ENCODE assay signal across 11 cellular contexts in genomic region chr17:44793885-44794698, GRCh38. TPM values are rescaled to one million over a fixed set of nuclear protein-coding genes. Genes with fewer than 3 reads are reported as not detected.
DNase-seq lines count a peak whose midpoint lies in the region; ATAC-seq, FAIRE-seq and TF ChIP-seq lines count a peak whose summit lies in the region.
"Had no signal": no experiment of that assay in that cellular context is flagged by ENCODE, and none has a peak within 500 bp of the region (broad histone marks: within the 10 kb centered on the region; RNA-seq: fewer than 3 reads in every experiment).

No MANE protein-coding gene starts in this region.

- H3K4me3 ChIP-seq in HL-60 (replicated peaks; ENCODE audit: insufficient read depth, low read length) (no peak overlapping the region), cardiac fibroblast (replicated peaks in 1 of 2; ENCODE audit: low read depth in 2 of 2, low read length in 2 of 2) (no peak overlapping the region), keratinocyte (ENCODE audit: control insufficient read depth in 2 of 3, extremely low read depth in 1 of 3, insufficient read depth in 2 of 3, low read depth in 1 of 3, low read length in 3 of 3) (no peak overlapping the region), skin epidermis (no peak overlapping the region)
- H3K4me3 ChIP-seq: ovary had no signal

- peak overlapping the region; percentile 15 for H3K9ac ChIP-seq in keratinocyte (ENCODE audit: control insufficient read depth, extremely low read depth, insufficient read depth, low read length)

- H3K27me3 ChIP-seq in HL-60 (ENCODE audit: insufficient read depth, poor library complexity, severe bottlenecking), result no peaks in the 10 kb centered on the region
- no peaks in the 10 kb centered on the region for H3K27me3 ChIP-seq in keratinocyte (ENCODE audit: control insufficient read depth, extremely low read depth, insufficient read depth, low read length)
- H3K27me3 ChIP-seq: ovary had no signal

- no peaks in the 10 kb centered on the region for H3K9me1 ChIP-seq in keratinocyte (ENCODE audit: control insufficient read depth, extremely low read depth, insufficient read depth, low read length)

- no peak overlapping the region for H3K4me2 ChIP-seq in keratinocyte (ENCODE audit: control insufficient read depth, extremely low read depth, insufficient read depth, low read depth, low read length)

- H3K9me3 ChIP-seq in keratinocyte (ENCODE audit: control insufficient read depth, low read depth, low read length), result no peaks in the 10 kb centered on the region
- H3K9me3 ChIP-seq: Caco-2, ovary had no signal

- H3K79me2 ChIP-seq in keratinocyte (ENCODE audit: control insufficient read depth, insufficient read depth, low read length), result no peaks in the 10 kb centered on the region

- FAIRE-seq in keratinocyte (lab: Jason Lieb, UNC), result no peak

- H4K20me1 ChIP-seq in keratinocyte (ENCODE audit: control insufficient read depth, extremely low read depth, insufficient read depth, low read length), result no peaks in the 10 kb centered on the region

- H3K4me1 ChIP-seq in keratinocyte (ENCODE audit: control insufficient read depth, extremely low read depth, insufficient read depth, low read length), result peaks cover 27% of the 10 kb centered on the region
- H3K4me1 ChIP-seq: Caco-2 had no signal

- dilution Hi-C loops in keratinocyte (cut with MboI; ENCODE audit: extremely low pct_ligation_motif_present, low sequenced_read_pairs), result no loop called here

- DNase-seq in HL-60 (ENCODE audit: low read depth in 1 of 2, low spot score in 1 of 2), result no peak
- DNase-seq in cardiac fibroblast (ENCODE audit: low read depth in 2 of 2), result peak; percentile 35
- no peak for DNase-seq in keratinocyte (ENCODE audit: low read depth, low spot score)
- no peak for DNase-seq in NCI-H526 (lab: John Stamatoyannopoulos, UW)
- no peak for DNase-seq in medulla oblongata (ENCODE audit: extremely low spot score)
- DNase-seq in nucleus accumbens (lab: John Stamatoyannopoulos, UW), result no peak
- DNase-seq: activated CD4-positive, CD25-positive, alpha-beta regulatory T cell treated with anti-CD3 and anti-CD28 coated beads, Interleukin-2, amount 50 U/mL, for 72 hours; Caco-2 had no signal

- peaks cover 4 to 10% of the 10 kb centered on the region in 2 experiments for H3K36me3 ChIP-seq in keratinocyte (ENCODE audit: control insufficient read depth in 2 of 2, extremely low read depth in 1 of 2, insufficient read depth in 2 of 2, low read length in 2 of 2)
- H3K36me3 ChIP-seq: ovary had no signal

- no peak overlapping the region for H2AFZ ChIP-seq in keratinocyte (ENCODE audit: control insufficient read depth, low read length)

- peak overlapping the region; percentile 66 for H3K27ac ChIP-seq in HL-60 (replicated peaks)
- H3K27ac ChIP-seq in keratinocyte (ENCODE audit: control insufficient read depth, insufficient read depth, low read length), result peak overlapping the region; percentile 51
- H3K27ac ChIP-seq in skin epidermis, result peak overlapping the region in 18 of 21 experiments; percentile 10 to 77 (median 50)
- H3K27ac ChIP-seq: ovary had no signal

- no peak for TF ChIP-seq CTCF in HL-60 (IDR thresholded peaks at IDR 0.05; ENCODE audit: insufficient read depth, low read length)
- no peak for TF ChIP-seq CTCF in cardiac fibroblast (IDR thresholded peaks at IDR 0.05; ENCODE audit: low read depth, low read length)
- TF ChIP-seq CTCF in keratinocyte (optimal IDR thresholded peaks at IDR 0.05 in 1 of 3, IDR thresholded peaks at IDR 0.05 in 1 of 3, conservative IDR thresholded peaks at IDR 0.05 in 1 of 3; ENCODE audit: extremely low read depth in 1 of 3, insufficient read depth in 2 of 3, low read length in 3 of 3), result no peak

- no peak for ATAC-seq in HG03097 (IDR thresholded peaks at IDR 0.05; ENCODE audit: low FRiP score, unreplicated experiment)

RNA-seq across cellular contexts. Expression of gene ADAM11, which starts 35.3 kb away (rescaled TPM):
- polyA plus RNA-seq in keratinocyte, result 0.03 to 0.17 TPM (median 0.15 TPM) in 3 replicates
- not detected for polyA plus RNA-seq in keratinocyte (2011; ENCODE audit: low read depth)
- 0.04 TPM in 1 of 2 replicates, not detected in the other for polyA plus RNA-seq in keratinocyte (2011; cell fraction: cytosol; rRNA removed)
- 0.08 and 0.15 TPM in 2 replicates for polyA plus RNA-seq in keratinocyte (2011; cell fraction: nucleus; rRNA removed)
- polyA plus RNA-seq in keratinocyte (2012; ENCODE audit: low replicate concordance), result 0.06 TPM in 2 replicates
- polyA minus RNA-seq in keratinocyte, result 0.03 to 0.20 TPM in 2 of 3 replicates, not detected in the other
- not detected for polyA minus RNA-seq in keratinocyte (2011; cell fraction: cytosol; rRNA and poly(A)+ RNA removed)
- polyA minus RNA-seq in keratinocyte (2011; cell fraction: nucleus; rRNA and poly(A)+ RNA removed), result not detected in 2 replicates

RNA-seq across cellular contexts. Expression of gene GJC1, which starts 36.0 kb away (rescaled TPM):
- 6.5 to 17.1 TPM (median 11.1 TPM) in 3 replicates for polyA plus RNA-seq in keratinocyte
- 3.8 TPM for polyA plus RNA-seq in keratinocyte (2011; ENCODE audit: low read depth)
- polyA plus RNA-seq in keratinocyte (2011; cell fraction: cytosol; rRNA removed), result 4.0 and 6.4 TPM in 2 replicates
- polyA plus RNA-seq in keratinocyte (2011; cell fraction: nucleus; rRNA removed), result 17.4 and 18.2 TPM in 2 replicates
- polyA plus RNA-seq in keratinocyte (2012; ENCODE audit: low replicate concordance), result 4.6 and 16.1 TPM in 2 replicates
- 23.8 to 26.1 TPM (median 25.0 TPM) in 3 replicates for polyA minus RNA-seq in keratinocyte
- 6.3 TPM for polyA minus RNA-seq in keratinocyte (2011; cell fraction: cytosol; rRNA and poly(A)+ RNA removed)
- 9.0 and 20.6 TPM in 2 replicates for polyA minus RNA-seq in keratinocyte (2011; cell fraction: nucleus; rRNA and poly(A)+ RNA removed)

RNA-seq across cellular contexts. Expression of gene HIGD1B, which starts 53.6 kb away (rescaled TPM):
- not detected in 3 replicates for polyA plus RNA-seq in keratinocyte
- not detected for polyA plus RNA-seq in keratinocyte (2011; ENCODE audit: low read depth)
- polyA plus RNA-seq in keratinocyte (2011; cell fraction: cytosol; rRNA removed), result not detected in 2 replicates
- polyA plus RNA-seq in keratinocyte (2011; cell fraction: nucleus; rRNA removed), result not detected in 2 replicates
- 0.52 TPM in 1 of 2 replicates, not detected in the other for polyA plus RNA-seq in keratinocyte (2012; ENCODE audit: low replicate concordance)
- polyA minus RNA-seq in keratinocyte, result not detected in 3 replicates
- polyA minus RNA-seq in keratinocyte (2011; cell fraction: cytosol; rRNA and poly(A)+ RNA removed), result not detected
- polyA minus RNA-seq in keratinocyte (2011; cell fraction: nucleus; rRNA and poly(A)+ RNA removed), result not detected in 2 replicates

Comparison
In these comparisons a context has a peak if more than half of its experiments do, and no peak if none do; other contexts are left out.
1. DNase-seq: peak in cardiac fibroblast (2 of 2); none in HL-60 (0 of 2), keratinocyte (single experiment), NCI-H526 (0 of 2), medulla oblongata (single experiment) and nucleus accumbens (0 of 56).
2. Peak in every context shown above with its lines, with median percentiles within 50 percentile points of each other: H3K27ac ChIP-seq.